13 cellular contexts compared by ENCODE assay signal in the genomic region with DNA sequence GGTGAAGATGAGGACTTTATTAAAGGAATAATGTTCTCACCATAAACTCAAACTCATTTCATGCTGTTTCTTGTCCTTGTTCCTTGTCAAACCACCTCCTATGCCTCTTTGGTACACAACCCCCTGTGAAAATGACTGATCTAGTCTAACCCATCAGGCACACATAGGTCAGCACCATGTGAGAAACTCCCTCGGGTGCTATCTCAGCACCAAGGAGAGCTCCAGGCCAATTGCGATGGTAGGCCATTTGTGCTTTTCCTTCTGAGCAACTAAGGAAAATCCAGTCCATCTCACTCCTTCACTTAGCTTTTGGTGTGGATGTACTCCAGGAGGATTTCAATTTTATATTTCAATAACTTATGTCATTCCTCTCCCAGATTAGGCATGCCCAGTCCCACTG.
DNase-seq lines count a peak whose midpoint lies in the region; ATAC-seq, FAIRE-seq and TF ChIP-seq lines count a peak whose summit lies in the region.
"Had no signal": no experiment of that assay in that cellular context is flagged by ENCODE, and none has a peak within 500 bp of the region (broad histone marks: within the 10 kb centered on the region; RNA-seq: fewer than 3 reads in every experiment).

No MANE protein-coding gene starts in this region.

- H3K4me3 ChIP-seq in cardiac fibroblast (replicated peaks in 1 of 2; ENCODE audit: low read depth in 2 of 2, low read length in 2 of 2) (no peak overlapping the region), pancreas (no peak overlapping the region)

- H3K27me3 ChIP-seq in pancreas = no peaks in the 10 kb centered on the region

- H3K9me3 ChIP-seq in pancreas = no peaks in the 10 kb centered on the region

- no peak for TF ChIP-seq CTCF in cardiac fibroblast (IDR thresholded peaks at IDR 0.05; ENCODE audit: low read depth, low read length)
- TF ChIP-seq CTCF in pancreas (IDR thresholded peaks at IDR 0.05) = no peak

- WGBS in pancreas, 2 donors = 46 to 47% methylated on average over 2 of the region's 2 CpGs

- DNase-seq in EL = peak; percentile 14
- peak; percentile 0 for DNase-seq in OCI-M1 (lab: John Stamatoyannopoulos, UW)
- peak; percentile 38 to 42 for DNase-seq in cardiac fibroblast (ENCODE audit: low read depth in 2 of 2)
- peak; percentile 26 to 44 for DNase-seq in lung microvascular endothelial cell (ENCODE audit: low read depth in 2 of 2)
- DNase-seq in COR-L47 (lab: John Stamatoyannopoulos, UW) = no peak
- no peak for DNase-seq in stimulated activated CD4-positive, alpha-beta T cell treated with anti-CD3 and anti-CD28 coated beads, Interleukin-2, amount 100 ng/mL, for 24 hours
- no peak for DNase-seq in pancreas
- DNase-seq: naive thymus-derived CD8-positive, alpha-beta T cell; NCI-H1092; NCI-H526 treated with DMSO at 0.1 percent for 48 hours; small intestine; SW 1271 had no signal

- H3K36me3 ChIP-seq in pancreas = no peaks in the 10 kb centered on the region

- no peak for FAIRE-seq in pancreas (lab: Jason Lieb, UNC)
- FAIRE-seq: small intestine had no signal

- intact Hi-C loops in pancreas (cut with DNase I) = no loop called here

- no peak overlapping the region for H3K27ac ChIP-seq in pancreas

- H3K4me1 ChIP-seq in pancreas = peaks cover 0 to 8% (median 5%) of the 10 kb centered on the region in 3 donors

- no peak for ATAC-seq in activated CD4-positive, CD25-positive, alpha-beta regulatory T cell treated with anti-CD3 and anti-CD28 coated beads, Interleukin-2, amount 50 U/mL, for 24 hours
- no peak for ATAC-seq in pancreas
- ATAC-seq: naive thymus-derived CD8-positive, alpha-beta T cell had no signal

Comparison
In these comparisons a context has a peak if more than half of its experiments do, and no peak if none do; other contexts are left out.
1. DNase-seq: peak in EL (single experiment), OCI-M1 (single experiment), cardiac fibroblast (2 of 2) and lung microvascular endothelial cell (2 of 2); none in COR-L47 (single experiment), stimulated activated CD4-positive, alpha-beta T cell treated with anti-CD3 and anti-CD28 coated beads, Interleukin-2, amount 100 ng/mL, for 24 hours (0 of 2) and pancreas (0 of 6).